ENCODE assay signal across 1 cellular context in genomic region chr4:136855886-136856285, GRCh38.
TF ChIP-seq lines count a peak whose summit lies in the region.

No MANE protein-coding gene starts in this region.

TF ChIP-seq in H1, 55 proteins besides CTCF, POLR2A, EP300 and RAD21 (continued from another document):
- TF ChIP-seq ATF2 (IDR thresholded peaks at IDR 0.05; ENCODE audit: low read length) = no peak
- no peak for TF ChIP-seq CEBPB (IDR thresholded peaks at IDR 0.05; ENCODE audit: low read depth, low read length)
- TF ChIP-seq POU5F1 (IDR thresholded peaks at IDR 0.05; ENCODE audit: low read depth, low read length) = no peak
- no peak for TF ChIP-seq RNF2 (IDR thresholded peaks at IDR 0.05; ENCODE audit: borderline replicate concordance, low read depth, low read length, missing control alignments, poor library complexity, severe bottlenecking)
- no peak for TF ChIP-seq SUZ12 (IDR thresholded peaks at IDR 0.05; ENCODE audit: low read length)
- TF ChIP-seq TCF12 (IDR thresholded peaks at IDR 0.05; ENCODE audit: low read depth, low read length) = no peak
- no peak for TF ChIP-seq BACH1 (IDR thresholded peaks at IDR 0.05; ENCODE audit: low read length)
- no peak for TF ChIP-seq NRF1 (IDR thresholded peaks at IDR 0.05; ENCODE audit: low read depth, low read length)
- TF ChIP-seq CHD7 (IDR thresholded peaks at IDR 0.05; ENCODE audit: insufficient replicate concordance, low read length) = no peak
